Comparison of ENCODE assay signal across 15 cellular contexts in the genomic region with DNA sequence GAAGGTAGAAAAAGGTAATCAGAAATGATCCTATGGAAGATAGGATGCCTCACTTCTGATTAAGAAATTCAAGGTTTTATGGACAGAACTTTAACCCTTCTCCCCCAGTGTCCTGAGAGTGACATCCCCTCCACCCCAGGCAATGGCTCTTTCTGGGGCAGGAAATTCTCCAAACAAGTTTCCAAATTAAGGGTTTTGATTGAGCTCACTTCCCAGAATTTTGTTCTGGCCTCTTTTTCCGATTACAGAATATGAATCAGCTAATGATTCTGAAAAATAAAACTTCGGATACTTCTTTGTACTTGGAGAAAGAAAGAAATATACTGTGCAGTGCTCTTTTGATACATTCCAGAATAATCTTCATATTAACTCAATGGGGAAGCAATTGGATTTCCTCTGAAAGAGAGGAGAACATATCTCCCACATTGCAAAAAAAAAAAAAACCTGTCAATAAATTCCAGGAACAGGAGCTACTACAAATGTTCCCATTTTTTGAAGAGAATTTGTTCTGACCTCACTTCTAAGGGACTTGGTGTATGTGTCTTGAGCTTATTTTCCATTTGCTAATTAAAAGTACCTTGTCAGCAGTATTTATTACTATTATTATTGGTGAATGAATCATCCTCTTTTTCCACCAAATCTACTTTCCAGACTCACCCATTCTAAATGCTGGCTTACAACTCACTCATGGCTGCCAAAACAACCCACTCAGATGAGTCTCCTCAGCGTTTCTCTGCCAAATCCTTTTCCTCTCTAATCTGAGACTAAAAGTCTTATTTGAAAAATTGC. TPM values are rescaled to one million over a fixed set of nuclear protein-coding genes. Genes with fewer than 3 reads are reported as not detected.
DNase-seq lines count a peak whose midpoint lies in the region; ATAC-seq, FAIRE-seq and TF ChIP-seq lines count a peak whose summit lies in the region.
"Had no signal": no experiment of that assay in that cellular context is flagged by ENCODE, and none has a peak within 500 bp of the region (broad histone marks: within the 10 kb centered on the region; RNA-seq: fewer than 3 reads in every experiment).

No MANE protein-coding gene starts in this region.

- H4K20me1 ChIP-seq in K562 (replicated peaks; ENCODE audit: control insufficient read depth, insufficient read depth, low read length), result no peaks in the 10 kb centered on the region
- H4K20me1 ChIP-seq in Karpas-422 (ENCODE audit: insufficient read depth, low read depth, low read length), result no peaks in the 10 kb centered on the region

- no peak for TF ChIP-seq EP300 in K562 (IDR thresholded peaks at IDR 0.05; ENCODE audit: low read length)

- intact Hi-C loops in K562 (cut with micrococcal nuclease), result no loop called here
- intact Hi-C loops in left ventricle myocardium inferior (cut with micrococcal nuclease), result no loop called here

- H3K4me2 ChIP-seq in K562 (ENCODE audit: insufficient read depth, low read length), result no peak overlapping the region
- no peak overlapping the region for H3K4me2 ChIP-seq in Karpas-422 (ENCODE audit: low read depth, low read length, poor library complexity, severe bottlenecking)

- 0% methylated on average over 3 of the region's 3 CpGs for WGBS in K562 (ENCODE audit: insufficient coverage, low coverage, missing lambda C conversion rate)

- no peak for ATAC-seq in K562
- ATAC-seq in HG02610 (IDR thresholded peaks at IDR 0.05; ENCODE audit: unreplicated experiment), result no peak
- ATAC-seq: activated CD8-positive, alpha-beta T cell treated with anti-CD3 and anti-CD28 coated beads, Interleukin-2, amount 10 ng/mL, durations not matched to agents 7 days and 5 days; activated naive CD4-positive, alpha-beta T cell treated with anti-CD3 and anti-CD28 coated beads, Interleukin-2, amount 50 U/mL, for 72 hours had no signal

- no peak for TF ChIP-seq CTCF in K562 (IDR thresholded peaks at IDR 0.05 in 2 of 3, conservative IDR thresholded peaks at IDR 0.05 in 1 of 3; ENCODE audit: insufficient read depth in 2 of 3, low read depth in 1 of 3, low read length in 3 of 3)
- TF ChIP-seq CTCF in left ventricle myocardium inferior (IDR thresholded peaks at IDR 0.05; ENCODE audit: borderline replicate concordance), result no peak

- H3K9ac ChIP-seq in K562 (ENCODE audit: insufficient read depth in 1 of 2, low read depth in 2 of 2, low read length in 2 of 2) (no peak overlapping the region), skeletal muscle tissue (ENCODE audit: low read depth in 1 of 3, low read length in 3 of 3) (no peak overlapping the region), Karpas-422 (ENCODE audit: low read length) (no peak overlapping the region)

- no peak for FAIRE-seq in K562 (lab: Jason Lieb, UNC)

- TF ChIP-seq POLR2A in K562 (conservative IDR thresholded peaks at IDR 0.05), result no peak

- no peaks in the 10 kb centered on the region for H3K9me1 ChIP-seq in K562 (ENCODE audit: control insufficient read depth, insufficient read depth, low read length)

- no peak overlapping the region for H3K4me3 ChIP-seq in K562
- no peak overlapping the region for H3K4me3 ChIP-seq in left ventricle myocardium inferior
- no peak overlapping the region for H3K4me3 ChIP-seq in skeletal muscle tissue (ENCODE audit: low read length in 3 of 3)
- no peak overlapping the region for H3K4me3 ChIP-seq in Karpas-422 (ENCODE audit: low read length)
- H3K4me3 ChIP-seq: HAP-1 had no signal

- no peaks in the 10 kb centered on the region for H3K9me3 ChIP-seq in K562 (replicated peaks; ENCODE audit: control insufficient read depth, insufficient read depth, low read depth, low read length)
- H3K9me3 ChIP-seq in left ventricle myocardium inferior (replicated peaks), result no peaks in the 10 kb centered on the region
- no peaks in the 10 kb centered on the region for H3K9me3 ChIP-seq in skeletal muscle tissue (ENCODE audit: control insufficient read depth in 3 of 3, low read length in 3 of 3)
- no peaks in the 10 kb centered on the region for H3K9me3 ChIP-seq in Karpas-422 (ENCODE audit: low read length)
- H3K9me3 ChIP-seq: HAP-1 had no signal

- no peaks in the 10 kb centered on the region for H3K79me2 ChIP-seq in K562 (ENCODE audit: control insufficient read depth, insufficient read depth, low read length)
- H3K79me2 ChIP-seq in Karpas-422 (ENCODE audit: low read length), result no peaks in the 10 kb centered on the region

- H3K27me3 ChIP-seq in K562 (ENCODE audit: control insufficient read depth in 2 of 2, insufficient read depth in 2 of 2, low read length in 2 of 2) (no peaks in the 10 kb centered on the region), left ventricle myocardium inferior (ENCODE audit: low read depth) (no peaks in the 10 kb centered on the region), skeletal muscle tissue (ENCODE audit: control insufficient read depth in 3 of 3, insufficient read depth in 3 of 3, low read length in 3 of 3) (no peaks in the 10 kb centered on the region), Karpas-422 (ENCODE audit: low read length) (no peaks in the 10 kb centered on the region)

- DNase-seq in GM04503 (ENCODE audit: low read depth) (peak; percentile 48), K562 (ENCODE audit: extremely low read depth in 1 of 4, low spot score in 3 of 4) (no peak), left ventricle myocardium inferior (no peak), Karpas-422 (no peak), CD1c-positive myeloid dendritic cell (ENCODE audit: extremely low spot score) (no peak)
- DNase-seq in activated CD4-positive, alpha-beta T cell treated with anti-CD3 and anti-CD28 coated beads, Interleukin-2, amount 50 U/mL, for 48 hours, result no peak
- DNase-seq: activated CD8-positive, alpha-beta T cell treated with anti-CD3 and anti-CD28 coated beads, Interleukin-2, amount 10 ng/mL, durations not matched to agents 7 days and 5 days; Calu3; effector memory CD4-positive, alpha-beta T cell; NCI-H187; T-helper 2 cell had no signal

- CTCF ChIA-PET in K562 (lab: Yijun Ruan, JAX; ENCODE audit: low intra/inter-chr PET ratio), result no interaction called here

- H2AFZ ChIP-seq in K562 (ENCODE audit: low read depth, low read length), result no peak overlapping the region
- no peak overlapping the region for H2AFZ ChIP-seq in Karpas-422 (ENCODE audit: low read length)

- no peak for TF ChIP-seq RAD21 in K562 (CRISPR knock-in tag; conservative IDR thresholded peaks at IDR 0.05 in 1 of 2, IDR thresholded peaks at IDR 0.05 in 1 of 2)

- H3K36me3 ChIP-seq in K562 (ENCODE audit: control insufficient read depth, insufficient read depth, low read length) (no peaks in the 10 kb centered on the region), left ventricle myocardium inferior (no peaks in the 10 kb centered on the region), skeletal muscle tissue (ENCODE audit: control insufficient read depth in 3 of 3, insufficient read depth in 3 of 3, low read length in 3 of 3) (no peaks in the 10 kb centered on the region), Karpas-422 (ENCODE audit: insufficient read depth, low read length) (no peaks in the 10 kb centered on the region)
- H3K36me3 ChIP-seq: HAP-1 had no signal

- H3K4me1 ChIP-seq in K562 (replicated peaks in 1 of 2; ENCODE audit: control insufficient read depth in 2 of 2, insufficient read depth in 2 of 2, low read length in 2 of 2) (no peaks in the 10 kb centered on the region), left ventricle myocardium inferior (peaks cover 15% of the 10 kb centered on the region), skeletal muscle tissue (ENCODE audit: control insufficient read depth in 3 of 3, insufficient read depth in 3 of 3, low read length in 3 of 3) (peaks cover 0 to 4% (median 0%) of the 10 kb centered on the region in 3 donors), Karpas-422 (ENCODE audit: low read length) (no peaks in the 10 kb centered on the region)
- H3K4me1 ChIP-seq: HAP-1 had no signal

- in situ Hi-C loops in K562 (cut with MboI), result no loop called here

- no TSS peak for BruUV-seq in K562 (replicated peaks; lab: Mats Ljungman, UMichigan)

- POLR2A ChIA-PET in K562 (lab: Yijun Ruan, JAX), result no interaction called here

- H3K9me2 ChIP-seq in Karpas-422 (replicated peaks; ENCODE audit: insufficient read depth, low read length), result no peaks in the 10 kb centered on the region

- no peak overlapping the region for H3K27ac ChIP-seq in K562 (ENCODE audit: extremely low read depth, low read depth, low read length)
- H3K27ac ChIP-seq in left ventricle myocardium inferior (replicated peaks), result peak overlapping the region; percentile 56
- peak overlapping the region; percentile 77 for H3K27ac ChIP-seq in skeletal muscle tissue (ENCODE audit: low read depth, low read length)
- no peak overlapping the region for H3K27ac ChIP-seq in Karpas-422 (ENCODE audit: low read length)

TF ChIP-seq in K562, 482 proteins besides CTCF, POLR2A, EP300 and RAD21 (continues in another document):
- TF ChIP-seq ZNF316 (IDR thresholded peaks at IDR 0.05) (peak; percentile 75), ELK3 (CRISPR knock-in tag; IDR thresholded peaks at IDR 0.05) (no peak)

RNA-seq across cellular contexts. Expression of gene TASP1, which starts 33.0 kb away (rescaled TPM):
- 24.9 and 39.3 TPM in 2 replicates for total RNA-seq in K562 (2011; cell fraction: chromatin; rRNA removed; ENCODE audit: low replicate concordance)
- total RNA-seq in K562 (2011; cell fraction: nucleolus; rRNA removed), result 9.3 and 14.9 TPM in 2 replicates
- total RNA-seq in K562 (2011; cell fraction: nucleoplasm; rRNA removed), result 16.5 and 18.9 TPM in 2 replicates
- total RNA-seq in K562 (2014; rRNA removed), result 5.1 and 5.2 TPM in 2 replicates
- 7.1 and 8.3 TPM in 2 replicates for total RNA-seq in K562 (2014; rRNA removed; fragmentation: Illumina TruSeq; extraction: Trizol)
- 5.4 and 6.4 TPM in 2 replicates for total RNA-seq in K562 (2015; rRNA removed; fragmentation: Illumina TruSeq; extraction: Trizol)
- total RNA-seq in K562 (2021), result 5.4 and 5.9 TPM in 2 replicates
- 8.3 and 11.4 TPM in 2 replicates for polyA plus RNA-seq in K562 (2011; rRNA removed)
- polyA plus RNA-seq in K562 (2011; cell fraction: cytosol; rRNA removed), result 1.9 and 5.8 TPM in 2 replicates
- 7.0 and 14.3 TPM in 2 replicates for polyA plus RNA-seq in K562 (2011; cell fraction: nucleus; rRNA removed)
- 4.4 TPM in 2 replicates for polyA plus RNA-seq in K562 (2012)
- polyA plus RNA-seq in K562 (2014; fragmentation: Illumina TruSeq; extraction: Trizol), result 3.7 and 4.6 TPM in 2 replicates
- 10 to 100 TPM in 1 of 2 experiments, 1 to 10 TPM in 1; 8.6 to 10.6 TPM for polyA plus RNA-seq in K562 (2014; fragmentation: Nextera tagmentation; extraction: Ambion mirVana)
- 5.1 and 6.4 TPM in 2 replicates for polyA plus RNA-seq in K562 (2014; rRNA removed)
- polyA minus RNA-seq in K562 (2011; rRNA and poly(A)+ RNA removed), result 18.3 and 40.1 TPM in 2 replicates
- polyA minus RNA-seq in K562 (2011; cell fraction: cytosol; rRNA and poly(A)+ RNA removed), result 2.8 and 8.0 TPM in 2 replicates
- polyA minus RNA-seq in K562 (2011; cell fraction: nucleus; rRNA and poly(A)+ RNA removed), result 19.5 and 53.2 TPM in 2 replicates
- total RNA-seq in left ventricle myocardium inferior, result 5.5 TPM
- 18.3 TPM for total RNA-seq in skeletal muscle tissue
- total RNA-seq in Karpas-422 (2014; rRNA removed; shearing (Covaris generic); ENCODE audit: low replicate concordance), result 13.6 and 15.1 TPM in 2 replicates

Comparison
In these comparisons a context has a peak if more than half of its experiments do, and no peak if none do; other contexts are left out.
1. H3K27ac ChIP-seq: peak in left ventricle myocardium inferior (single experiment) and skeletal muscle tissue (single experiment); none in K562 (single experiment) and Karpas-422 (single experiment).